ENCODE assay signal across 10 cellular contexts in the genomic region with DNA sequence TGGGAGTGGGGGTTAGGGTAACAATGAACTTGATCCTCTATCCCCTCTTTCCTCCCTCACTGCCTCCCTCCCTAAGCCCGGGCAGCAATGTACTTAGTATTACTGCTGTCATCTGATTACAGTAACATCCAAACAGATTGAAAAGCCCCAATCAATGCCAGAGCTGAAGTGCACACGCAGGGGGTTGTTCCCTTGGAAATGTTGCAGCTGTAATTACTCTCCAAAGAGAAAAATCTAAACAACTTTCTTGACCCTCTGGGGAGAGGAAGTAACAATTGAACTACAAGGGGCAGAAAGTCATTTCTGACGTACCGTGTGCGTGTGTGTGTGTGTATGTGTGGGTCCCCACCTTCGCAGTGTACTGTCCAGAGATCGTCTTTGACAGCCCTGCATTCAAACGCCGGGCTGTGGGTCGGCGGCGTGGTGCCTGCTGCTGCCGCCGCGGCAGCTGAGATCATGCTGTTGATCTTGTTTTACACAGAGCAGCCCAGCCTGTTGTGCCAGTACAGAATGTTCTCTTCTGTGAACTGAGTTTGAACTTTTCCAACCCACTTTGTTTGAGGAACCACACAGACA.
DNase-seq lines count a peak whose midpoint lies in the region; ATAC-seq and TF ChIP-seq lines count a peak whose summit lies in the region.
"Had no signal": no experiment of that assay in that cellular context is flagged by ENCODE, and none has a peak within 500 bp of the region (broad histone marks: within the 10 kb centered on the region; RNA-seq: fewer than 3 reads in every experiment).

No MANE protein-coding gene starts in this region.

- no peaks in the 10 kb centered on the region for H3K4me1 ChIP-seq in endodermal cell (ENCODE audit: control insufficient read depth, insufficient read depth, low read length)

- H3K9me3 ChIP-seq in endodermal cell (ENCODE audit: control insufficient read depth, low read length) = no peaks in the 10 kb centered on the region

- H3K27ac ChIP-seq in 22Rv1 = peak overlapping the region; percentile 84
- H3K27ac ChIP-seq in epithelial cell of prostate = peak overlapping the region; percentile 44
- H3K27ac ChIP-seq in endodermal cell (ENCODE audit: low read depth, low read length) = no peak overlapping the region

- H3K36me3 ChIP-seq in endodermal cell (ENCODE audit: control insufficient read depth, insufficient read depth, low read length) = no peaks in the 10 kb centered on the region

- H3K9me3 Mint-ChIP-seq in nephron (no peaks in the 10 kb centered on the region), endodermal cell (no peaks in the 10 kb centered on the region)
- peaks cover 0 to 1% of the 10 kb centered on the region in 2 donors for H3K9me3 Mint-ChIP-seq in activated T-cell treated with anti-CD3 and anti-CD28 coated beads, Interleukin-2, amount 50 U/mL, for 72 hours
- H3K9me3 Mint-ChIP-seq: central memory CD8-positive, alpha-beta T cell had no signal

- H3K4me3 ChIP-seq in endodermal cell (ENCODE audit: low read length) = no peak overlapping the region

- no peak for TF ChIP-seq CTCF in 22Rv1 (IDR thresholded peaks at IDR 0.05)
- no peak for TF ChIP-seq CTCF in nephron (IDR thresholded peaks at IDR 0.05; ENCODE audit: unreplicated experiment in 3 of 3)
- TF ChIP-seq CTCF in endodermal cell (conservative IDR thresholded peaks at IDR 0.05) = no peak

- 51 to 83% methylated on average over 12 to 15 of the region's 15 CpGs for WGBS in endodermal cell (ENCODE audit: insufficient coverage in 1 of 2, insufficient read length in 1 of 2), 2 experiments

- H3K4me1 Mint-ChIP-seq in nephron = peaks cover 16% of the 10 kb centered on the region
- H3K4me1 Mint-ChIP-seq in endodermal cell = peaks cover 13% of the 10 kb centered on the region
- H3K4me1 Mint-ChIP-seq in activated T-cell treated with anti-CD3 and anti-CD28 coated beads, Interleukin-2, amount 50 U/mL, for 72 hours (ENCODE audit: low read depth) = peaks cover 17% of the 10 kb centered on the region
- H3K4me1 Mint-ChIP-seq: central memory CD8-positive, alpha-beta T cell had no signal

- H3K27me3 Mint-ChIP-seq in nephron (ENCODE audit: low read depth) (peaks cover 7% of the 10 kb centered on the region), endodermal cell (ENCODE audit: insufficient read depth) (peaks cover 3% of the 10 kb centered on the region)
- no peaks in the 10 kb centered on the region for H3K27me3 Mint-ChIP-seq in activated T-cell treated with anti-CD3 and anti-CD28 coated beads, Interleukin-2, amount 50 U/mL, for 72 hours (ENCODE audit: low read depth)

- H3K4me3 Mint-ChIP-seq in nephron (peak overlapping the region in 1 of 3 experiments; percentile 12), endodermal cell (no peak overlapping the region)
- no peak overlapping the region for H3K4me3 Mint-ChIP-seq in activated T-cell treated with anti-CD3 and anti-CD28 coated beads, Interleukin-2, amount 50 U/mL, for 72 hours
- H3K4me3 Mint-ChIP-seq: B cell; central memory CD8-positive, alpha-beta T cell had no signal

- DNase-seq in NCI-H510A (lab: John Stamatoyannopoulos, UW) (peak; percentile 26), epithelial cell of prostate (ENCODE audit: low read depth, low spot score) (no peak), endodermal cell (no peak)
- no peak for DNase-seq in activated T-cell treated with anti-CD3 and anti-CD28 coated beads, Interleukin-2, amount 50 U/mL, for 72 hours
- no peak for DNase-seq in stimulated activated CD4-positive, alpha-beta T cell treated with anti-CD3 and anti-CD28 coated beads, Interleukin-2, amount 100 ng/mL, for 48 hours

- H3K27me3 ChIP-seq in endodermal cell (ENCODE audit: control insufficient read depth, insufficient read depth, low read length, poor library complexity, severe bottlenecking) = no peaks in the 10 kb centered on the region

- H3K9ac ChIP-seq in endodermal cell (ENCODE audit: extremely low read depth, low read length, poor library complexity, severe bottlenecking) = no peak overlapping the region

- H3K36me3 Mint-ChIP-seq in nephron (ENCODE audit: low read depth) (no peaks in the 10 kb centered on the region), endodermal cell (ENCODE audit: low read depth) (no peaks in the 10 kb centered on the region)
- no peaks in the 10 kb centered on the region for H3K36me3 Mint-ChIP-seq in activated T-cell treated with anti-CD3 and anti-CD28 coated beads, Interleukin-2, amount 50 U/mL, for 72 hours (ENCODE audit: insufficient read depth in 2 of 2)

- peak overlapping the region in 2 of 3 experiments; percentile 1 to 25 for H3K27ac Mint-ChIP-seq in nephron
- no peak overlapping the region for H3K27ac Mint-ChIP-seq in endodermal cell
- H3K27ac Mint-ChIP-seq in activated T-cell treated with anti-CD3 and anti-CD28 coated beads, Interleukin-2, amount 50 U/mL, for 72 hours = no peak overlapping the region
- H3K27ac Mint-ChIP-seq: B cell had no signal

- ATAC-seq in activated T-cell treated with anti-CD3 and anti-CD28 coated beads, Interleukin-2, amount 50 U/mL, for 72 hours (replicated peaks in 1 of 2) = no peak
- ATAC-seq in HG02885 (IDR thresholded peaks at IDR 0.05; ENCODE audit: poor library complexity, unreplicated experiment) = no peak

Comparison
In these comparisons a context has a peak if more than half of its experiments do, and no peak if none do; other contexts are left out.
1. H3K27ac Mint-ChIP-seq: peak in nephron (2 of 3); none in endodermal cell (single experiment) and activated T-cell treated with anti-CD3 and anti-CD28 coated beads, Interleukin-2, amount 50 U/mL, for 72 hours (single experiment).